ENCODE assay signal across 14 cellular contexts in genomic region chr22:40478456-40479125, GRCh38.
DNase-seq lines count a peak whose midpoint lies in the region; ATAC-seq and TF ChIP-seq lines count a peak whose summit lies in the region.
"Had no signal": no experiment of that assay in that cellular context is flagged by ENCODE, and none has a peak within 500 bp of the region (broad histone marks: within the 10 kb centered on the region; RNA-seq: fewer than 3 reads in every experiment).

No MANE protein-coding gene starts in this region.

- H3K4me2 ChIP-seq in GM23338 (peak overlapping the region; percentile 14; the same call in 1 of the 2 replicates), PC-9 (no peak overlapping the region), mesendoderm (ENCODE audit: low read length) (no peak overlapping the region)

- H3K27me3 ChIP-seq in GM23338 (ENCODE audit: insufficient read depth) (no peaks in the 10 kb centered on the region), PC-9 (ENCODE audit: insufficient read depth, low read depth) (no peaks in the 10 kb centered on the region), mesendoderm (ENCODE audit: insufficient read depth, low read length, poor library complexity) (no peaks in the 10 kb centered on the region), stomach (no peaks in the 10 kb centered on the region), heart left ventricle (no peaks in the 10 kb centered on the region)
- H3K27me3 ChIP-seq: BE2C had no signal

- H3F3A ChIP-seq in GM23338 (replicated peaks; ENCODE audit: low read depth) (no peaks in the 10 kb centered on the region), PC-9 (ENCODE audit: insufficient read depth, low read depth) (peaks cover 32% of the 10 kb centered on the region)

- peak overlapping the region; percentile 81 for H2BK5ac ChIP-seq in mesendoderm (ENCODE audit: low read length)

- no peaks in the 10 kb centered on the region for H3K27me3 Mint-ChIP-seq in GM23338 (ENCODE audit: insufficient read depth, low read depth, poor library complexity)
- H3K27me3 Mint-ChIP-seq: CD8-positive, alpha-beta memory T cell; IgD-negative memory B cell had no signal

- peaks cover 3% of the 10 kb centered on the region; the same call in 1 of the 3 replicates for H3K36me3 Mint-ChIP-seq in GM23338 (ENCODE audit: low read depth)

- TF ChIP-seq POLR2A in stomach (IDR thresholded peaks at IDR 0.05) = no peak
- no peak for TF ChIP-seq POLR2A in heart left ventricle (IDR thresholded peaks at IDR 0.05)

- H2AFZ ChIP-seq in GM23338 (no peak overlapping the region), PC-9 (no peak overlapping the region)

- peak overlapping the region; percentile 47 for H3K56ac ChIP-seq in mesendoderm (ENCODE audit: low read length)

- H3K79me2 ChIP-seq in GM23338 (replicated peaks; ENCODE audit: insufficient read depth) (peaks cover 7% of the 10 kb centered on the region), PC-9 (ENCODE audit: low read depth) (peaks cover 36% of the 10 kb centered on the region), mesendoderm (ENCODE audit: control insufficient read depth, insufficient read depth, low read length) (no peaks in the 10 kb centered on the region)

- CTCF ChIA-PET in PC-9 (lab: Charles Lee) = no interaction called here

- peak overlapping the region; percentile 68 for H4K5ac ChIP-seq in mesendoderm (ENCODE audit: low read length)

- no peak overlapping the region for H3K9ac ChIP-seq in mesendoderm (ENCODE audit: low read length)

- H3K27ac ChIP-seq in GM23338 (ENCODE audit: low read depth) (peak overlapping the region; percentile 40; the same call in 1 of the 2 replicates), PC-9 (peak overlapping the region; percentile 5; the same call in 1 of the 2 replicates), mesendoderm (ENCODE audit: low read depth, low read length) (peak overlapping the region; percentile 18), stomach (peak overlapping the region in 4 of 5 donors; percentile 11 to 60 (median 37)), heart left ventricle (peak overlapping the region in 1 of 12 donors; percentile 47)
- H3K27ac ChIP-seq: SK-N-MC had no signal

- intact Hi-C loops in PC-9 (cut with micrococcal nuclease; ENCODE audit: unreplicated experiment) = no loop called here
- intact Hi-C loops in stomach (cut with DNase I; ENCODE audit: low total_unique reads) = no loop called here
- intact Hi-C loops in heart left ventricle (cut with DNase I) = loop anchor here in 1 of 10 donors (5.0 kb wide), 1 partner anchor 36 kb away; no protein-coding TSS in a partner anchor

- H3K4me3 ChIP-seq in GM23338 (no peak overlapping the region), PC-9 (no peak overlapping the region), mesendoderm (ENCODE audit: low read length) (no peak overlapping the region), stomach (no peak overlapping the region), heart left ventricle (no peak overlapping the region)
- H3K4me3 ChIP-seq: SK-N-MC had no signal

- no CpG with 5 or more reads among the region's 10 CpGs for WGBS in mesendoderm (ENCODE audit: extremely low coverage, insufficient coverage, low lambda C conversion rate)
- 81 to 86% (median 84%) methylated on average over 10 of the region's 10 CpGs for WGBS in stomach, 5 donors
- 83 to 87% (median 84%) methylated on average over 10 of the region's 10 CpGs for WGBS in heart left ventricle, 4 donors

- H3K79me1 ChIP-seq in mesendoderm (ENCODE audit: low read length) = peaks cover 2% of the 10 kb centered on the region

- H2BK15ac ChIP-seq in mesendoderm (replicated peaks; ENCODE audit: low read depth) = no peak overlapping the region

- DNase-seq in GM23338 (ENCODE audit: low spot score) (no peak), PC-9 (no peak), mesendoderm (peak; percentile 56), stomach (no peak), heart left ventricle (no peak)
- DNase-seq in stimulated activated CD4-positive, alpha-beta T cell treated with anti-CD3 and anti-CD28 coated beads, Interleukin-1b, Interleukin-23, amount 100 ng/mL, for 48 hours = no peak
- DNase-seq: BE2C; CD8-positive, alpha-beta memory T cell; NCI-H1436; NCI-H2029 treated with DMSO at 0.1 percent for 48 hours had no signal

- H2AK5ac ChIP-seq in mesendoderm (ENCODE audit: low read length) = peak overlapping the region; percentile 93

- no peak for TF ChIP-seq EP300 in stomach (IDR thresholded peaks at IDR 0.05)

- peak overlapping the region; percentile 86 for H3K4ac ChIP-seq in mesendoderm (ENCODE audit: low read depth, low read length)

- H4K20me1 ChIP-seq in GM23338 (replicated peaks; ENCODE audit: insufficient read depth) = no peaks in the 10 kb centered on the region
- H4K20me1 ChIP-seq in PC-9 (ENCODE audit: insufficient read depth) = no peaks in the 10 kb centered on the region

- peak overlapping the region; percentile 34 for H2BK120ac ChIP-seq in mesendoderm (ENCODE audit: low read depth, low read length)

- no TSS peak for BruUV-seq in PC-9 (replicated peaks; lab: Mats Ljungman, UMichigan)

- H3K4me1 ChIP-seq in GM23338 (ENCODE audit: insufficient read depth) = peaks cover 23% of the 10 kb centered on the region
- H3K4me1 ChIP-seq in PC-9 (replicated peaks; ENCODE audit: insufficient read depth) = peaks cover 46% of the 10 kb centered on the region
- H3K4me1 ChIP-seq in mesendoderm (ENCODE audit: control insufficient read depth, low read depth, low read length) = peaks cover 8% of the 10 kb centered on the region
- peaks cover 11 to 67% (median 18%) of the 10 kb centered on the region in 4 donors for H3K4me1 ChIP-seq in stomach
- peaks cover 0 to 46% (median 16%) of the 10 kb centered on the region in 12 donors for H3K4me1 ChIP-seq in heart left ventricle

- POLR2A ChIA-PET in PC-9 (lab: Charles Lee; ENCODE audit: unreplicated experiment) = no interaction called here

- ATAC-seq in GM23338 (no peak), HG03280 (IDR thresholded peaks at IDR 0.05; ENCODE audit: unreplicated experiment) (no peak), heart left ventricle (no peak)
- ATAC-seq: Right ventricle myocardium inferior had no signal

- no peaks in the 10 kb centered on the region for H3K36me3 ChIP-seq in GM23338 (ENCODE audit: insufficient read depth)
- H3K36me3 ChIP-seq in PC-9 (ENCODE audit: low read depth) = no peaks in the 10 kb centered on the region
- H3K36me3 ChIP-seq in mesendoderm (ENCODE audit: control insufficient read depth, insufficient read depth, low read length) = no peaks in the 10 kb centered on the region
- H3K36me3 ChIP-seq in stomach = peaks cover 0 to 6% (median 0%) of the 10 kb centered on the region in 4 donors
- H3K36me3 ChIP-seq in heart left ventricle = peaks cover 0 to 3% (median 0%) of the 10 kb centered on the region in 9 donors
- H3K36me3 ChIP-seq: BE2C had no signal

- H3K18ac ChIP-seq in mesendoderm (ENCODE audit: low read length) = peak overlapping the region; percentile 81

- no peak overlapping the region for H4K8ac ChIP-seq in mesendoderm (ENCODE audit: low read depth, low read length)

- H3K4me1 Mint-ChIP-seq in GM23338 = peaks cover 21% of the 10 kb centered on the region

- H3K23ac ChIP-seq in mesendoderm (ENCODE audit: low read length) = peak overlapping the region; percentile 7

- peak overlapping the region; percentile 70 for H3K27ac Mint-ChIP-seq in GM23338

- no peaks in the 10 kb centered on the region for H3K9me2 ChIP-seq in GM23338 (ENCODE audit: insufficient read depth)
- no peaks in the 10 kb centered on the region for H3K9me2 ChIP-seq in PC-9 (ENCODE audit: insufficient read depth)

- no peaks in the 10 kb centered on the region for H3K9me3 ChIP-seq in PC-9 (ENCODE audit: insufficient read depth, low read depth)
- no peaks in the 10 kb centered on the region for H3K9me3 ChIP-seq in stomach
- H3K9me3 ChIP-seq in heart left ventricle = no peaks in the 10 kb centered on the region
- H3K9me3 ChIP-seq: BE2C had no signal

- TF ChIP-seq CTCF in GM23338 (conservative IDR thresholded peaks at IDR 0.05; ENCODE audit: low read depth in 2 of 2) (no peak), PC-9 (conservative IDR thresholded peaks at IDR 0.05) (no peak), stomach (IDR thresholded peaks at IDR 0.05) (no peak), heart left ventricle (IDR thresholded peaks at IDR 0.05) (no peak)

- H3K4me3 Mint-ChIP-seq in GM23338 = no peak overlapping the region

- no peaks in the 10 kb centered on the region for H3K9me3 Mint-ChIP-seq in GM23338
- H3K9me3 Mint-ChIP-seq: CD8-positive, alpha-beta memory T cell; IgD-negative memory B cell had no signal

TF ChIP-seq in GM23338, 12 proteins besides CTCF, POLR2A, EP300 and RAD21 (continues in another document):
- TF ChIP-seq CREB1 (CRISPR knock-in tag; IDR thresholded peaks at IDR 0.05; ENCODE audit: low read depth) (no peak), POLR2AphosphoS5 (IDR thresholded peaks at IDR 0.05; ENCODE audit: low read depth) (no peak)
